Comparison of ENCODE assay signal across 1 cellular context in the genomic region with DNA sequence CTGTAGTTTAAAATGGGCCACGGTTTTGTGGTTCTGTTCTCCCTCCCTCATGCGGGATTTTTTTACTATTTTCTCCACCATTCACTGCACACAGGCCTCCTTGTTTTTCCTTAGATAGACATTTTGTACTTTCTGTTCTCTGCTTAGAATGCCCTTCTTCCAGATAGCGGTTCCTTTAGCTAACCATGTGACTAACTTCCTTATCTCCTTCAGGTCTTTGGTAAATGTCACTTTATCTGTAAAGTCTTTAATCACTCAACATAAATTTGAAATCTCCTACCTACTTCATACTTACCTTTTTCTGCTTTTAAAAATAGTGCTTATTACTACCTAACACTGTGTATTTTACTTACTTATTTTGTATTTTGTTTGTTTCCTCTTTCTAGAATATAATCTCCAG.
TF ChIP-seq lines count a peak whose summit lies in the region.

No MANE protein-coding gene starts in this region.

TF ChIP-seq in SK-N-SH treated with all-trans-retinoic acid at 6 μM for 48 hours, 23 proteins besides CTCF, POLR2A, EP300 and RAD21:
- TF ChIP-seq TCF4 (CRISPR knock-in tag; IDR thresholded peaks at IDR 0.05; ENCODE audit: borderline replicate concordance): no peak
- TF ChIP-seq CSDC2 (CRISPR knock-in tag; IDR thresholded peaks at IDR 0.05): no peak
- no peak for TF ChIP-seq ZNF70 (CRISPR knock-in tag; IDR thresholded peaks at IDR 0.05)
- TF ChIP-seq PPARA (CRISPR knock-in tag; IDR thresholded peaks at IDR 0.05; ENCODE audit: borderline replicate concordance): no peak
